In the genomic region with DNA sequence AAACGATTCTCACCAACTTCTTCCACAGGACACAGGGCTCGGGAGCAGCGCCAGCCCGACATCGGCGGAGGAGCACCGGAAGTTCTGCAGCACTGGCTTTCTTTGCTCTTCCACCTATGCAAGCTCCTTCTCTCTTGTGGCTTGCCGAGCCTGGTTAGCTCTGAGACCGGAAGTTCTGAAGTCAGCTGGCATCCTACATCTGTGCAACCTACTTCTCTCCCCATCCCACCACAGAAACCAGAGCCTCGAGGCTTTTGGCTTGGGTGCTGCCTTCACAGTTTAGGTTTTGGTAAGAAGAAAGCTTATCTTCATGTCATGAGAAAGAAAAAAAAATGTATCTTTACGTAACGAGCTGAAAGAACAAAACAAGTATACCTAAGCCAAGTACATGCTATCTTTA, we compare ENCODE assay signal across 9 cellular contexts.
DNase-seq lines count a peak whose midpoint lies in the region; ATAC-seq, FAIRE-seq and TF ChIP-seq lines count a peak whose summit lies in the region.
"Had no signal": no experiment of that assay in that cellular context is flagged by ENCODE, and none has a peak within 500 bp of the region (broad histone marks: within the 10 kb centered on the region; RNA-seq: fewer than 3 reads in every experiment).

No MANE protein-coding gene starts in this region.

- DNase-seq in T-helper 22 cell (ENCODE audit: low read depth) (peak; percentile 93), ascending aorta (ENCODE audit: low spot score in 2 of 2) (peak; percentile 37 to 84), pancreas (peak in 1 of 6 donors; percentile 34), upper lobe of right lung (peak; percentile 66), DMS79 treated with DMSO at 0.1 percent for 48 hours (lab: John Stamatoyannopoulos, UW) (no peak), HTR-8/SVneo (ENCODE audit: insufficient read length, low spot score) (no peak)

- no peaks in the 10 kb centered on the region for H3K9me3 ChIP-seq in ascending aorta
- H3K9me3 ChIP-seq in pancreas = no peaks in the 10 kb centered on the region
- H3K9me3 ChIP-seq in upper lobe of right lung = no peaks in the 10 kb centered on the region

- 71 to 83% methylated on average over 12 of the region's 12 CpGs for WGBS in pancreas, 2 donors

- peak; percentile 99 for ATAC-seq in GM19035 (IDR thresholded peaks at IDR 0.05; ENCODE audit: unreplicated experiment)
- ATAC-seq in HG03135 (IDR thresholded peaks at IDR 0.05; ENCODE audit: unreplicated experiment) = peak; percentile 98
- ATAC-seq in pancreas = peak in 3 of 4 donors; percentile 44 to 73 (median 69)
- peak; percentile 88 for ATAC-seq in upper lobe of right lung

- H3K4me1 ChIP-seq in ascending aorta = peaks cover 17 to 54% of the 10 kb centered on the region in 2 donors
- no peaks in the 10 kb centered on the region for H3K4me1 ChIP-seq in pancreas
- peaks cover 63% of the 10 kb centered on the region for H3K4me1 ChIP-seq in upper lobe of right lung

- no peaks in the 10 kb centered on the region for H3K27me3 ChIP-seq in ascending aorta
- H3K27me3 ChIP-seq in pancreas = no peaks in the 10 kb centered on the region
- H3K27me3 ChIP-seq in upper lobe of right lung = no peaks in the 10 kb centered on the region

- FAIRE-seq in pancreas (lab: Jason Lieb, UNC) (no peak), HTR-8/SVneo (lab: Jason Lieb, UNC) (no peak)

- no peak for TF ChIP-seq CTCF in ascending aorta (IDR thresholded peaks at IDR 0.05)
- no peak for TF ChIP-seq CTCF in pancreas (IDR thresholded peaks at IDR 0.05)
- no peak for TF ChIP-seq CTCF in upper lobe of right lung (IDR thresholded peaks at IDR 0.05)

- H3K4me3 ChIP-seq in ascending aorta (peak overlapping the region; percentile 29 to 51), pancreas (no peak overlapping the region), upper lobe of right lung (peak overlapping the region; percentile 1)

- peak overlapping the region; percentile 75 to 80 for H3K27ac ChIP-seq in ascending aorta
- no peak overlapping the region for H3K27ac ChIP-seq in pancreas
- H3K27ac ChIP-seq in upper lobe of right lung = peak overlapping the region; percentile 38
- H3K27ac ChIP-seq: parathyroid adenoma had no signal

- H3K36me3 ChIP-seq in ascending aorta (no peaks in the 10 kb centered on the region), pancreas (no peaks in the 10 kb centered on the region), upper lobe of right lung (no peaks in the 10 kb centered on the region)

- intact Hi-C loops in ascending aorta (cut with DNase I) = loop anchor here (5.0 kb wide), 1 partner anchor 253 kb away; a partner anchor contains a TSS
- intact Hi-C loops in pancreas (cut with DNase I) = loop anchor here in 2 of 3 donors (10.0 kb wide), 2 partner anchors 106 to 116 kb away; a partner anchor contains a TSS
- intact Hi-C loops in upper lobe of right lung (cut with DNase I) = loop anchor here (5.0 kb wide), 1 partner anchor 108 kb away; no protein-coding TSS in a partner anchor

Comparison
In these comparisons a context has a peak if more than half of its experiments do, and no peak if none do; other contexts are left out.
1. DNase-seq: peak in T-helper 22 cell (single experiment), ascending aorta (2 of 2) and upper lobe of right lung (single experiment); none in DMS79 treated with DMSO at 0.1 percent for 48 hours (single experiment) and HTR-8/SVneo (single experiment).
2. H3K27ac ChIP-seq: peak in ascending aorta (2 of 2) and upper lobe of right lung (single experiment); none in pancreas (0 of 4).
3. H3K4me3 ChIP-seq: peak in ascending aorta (2 of 2) and upper lobe of right lung (single experiment); none in pancreas (0 of 4).
4. Peak in every context shown above with its lines, with median percentiles within 50 percentile points of each other: ATAC-seq.